10 cellular contexts compared by ENCODE assay signal in genomic region chr4:128573781-128574508, GRCh38.
DNase-seq lines count a peak whose midpoint lies in the region; ATAC-seq, FAIRE-seq and TF ChIP-seq lines count a peak whose summit lies in the region.
"Had no signal": no experiment of that assay in that cellular context is flagged by ENCODE, and none has a peak within 500 bp of the region (broad histone marks: within the 10 kb centered on the region; RNA-seq: fewer than 3 reads in every experiment).

No MANE protein-coding gene starts in this region.

- in situ Hi-C loops in astrocyte of the cerebellum (cut with HindIII; ENCODE audit: low sequenced_read_pairs): no loop called here

- H3K27me3 ChIP-seq in GM23338 (ENCODE audit: insufficient read depth) (no peaks in the 10 kb centered on the region), subcutaneous abdominal adipose tissue (ENCODE audit: control insufficient read depth in 5 of 5, insufficient read depth in 4 of 5, low read length in 5 of 5) (no peaks in the 10 kb centered on the region)
- H3K27me3 ChIP-seq: neutrophil had no signal

- H3K4me3 Mint-ChIP-seq in GM23338: no peak overlapping the region
- no peak overlapping the region for H3K4me3 Mint-ChIP-seq in activated T-cell treated with anti-CD3 and anti-CD28 coated beads, Interleukin-2, amount 50 U/mL, for 24 hours
- H3K4me3 Mint-ChIP-seq: activated CD4-positive, alpha-beta T cell treated with anti-CD3 and anti-CD28 coated beads, Interleukin-2, amount 10 ng/mL, durations not matched to agents 24 days and 14 days; activated naive CD8-positive, alpha-beta T cell treated with anti-CD3 and anti-CD28 coated beads, Interleukin-2, amount 10 ng/mL, durations not matched to agents 7 days and 5 days had no signal

- H3F3A ChIP-seq in GM23338 (replicated peaks; ENCODE audit: low read depth): no peaks in the 10 kb centered on the region

- H3K4me1 Mint-ChIP-seq in GM23338: peaks cover 41% of the 10 kb centered on the region
- H3K4me1 Mint-ChIP-seq in activated T-cell treated with anti-CD3 and anti-CD28 coated beads, Interleukin-2, amount 50 U/mL, for 24 hours (ENCODE audit: low read depth): no peaks in the 10 kb centered on the region
- H3K4me1 Mint-ChIP-seq: activated CD4-positive, alpha-beta T cell treated with anti-CD3 and anti-CD28 coated beads, Interleukin-2, amount 10 ng/mL, durations not matched to agents 24 days and 14 days; activated naive CD8-positive, alpha-beta T cell treated with anti-CD3 and anti-CD28 coated beads, Interleukin-2, amount 10 ng/mL, durations not matched to agents 7 days and 5 days had no signal

- no peak overlapping the region for H2AFZ ChIP-seq in GM23338

- no peaks in the 10 kb centered on the region for H3K36me3 ChIP-seq in GM23338 (ENCODE audit: insufficient read depth)
- H3K36me3 ChIP-seq in subcutaneous abdominal adipose tissue (ENCODE audit: control insufficient read depth in 5 of 5, insufficient read depth in 5 of 5, low read length in 5 of 5): no peaks in the 10 kb centered on the region
- H3K36me3 ChIP-seq: neutrophil had no signal

- H3K4me2 ChIP-seq in GM23338: no peak overlapping the region

- no peaks in the 10 kb centered on the region for H3K9me3 ChIP-seq in subcutaneous abdominal adipose tissue (ENCODE audit: control insufficient read depth in 5 of 5, low read length in 5 of 5)
- H3K9me3 ChIP-seq: neutrophil had no signal

- H3K9ac ChIP-seq in subcutaneous abdominal adipose tissue (ENCODE audit: low read length in 5 of 5): no peak overlapping the region

- peak; percentile 96 for FAIRE-seq in islet of Langerhans (lab: Jason Lieb, UNC)

- H3K36me3 Mint-ChIP-seq in GM23338 (ENCODE audit: low read depth): peaks cover 17% of the 10 kb centered on the region
- no peaks in the 10 kb centered on the region for H3K36me3 Mint-ChIP-seq in activated T-cell treated with anti-CD3 and anti-CD28 coated beads, Interleukin-2, amount 50 U/mL, for 24 hours (ENCODE audit: low read depth)
- H3K36me3 Mint-ChIP-seq: activated naive CD8-positive, alpha-beta T cell treated with anti-CD3 and anti-CD28 coated beads, Interleukin-2, amount 10 ng/mL, durations not matched to agents 7 days and 5 days had no signal

- H3K9me2 ChIP-seq in GM23338 (ENCODE audit: insufficient read depth): no peaks in the 10 kb centered on the region

- H3K79me2 ChIP-seq in GM23338 (replicated peaks; ENCODE audit: insufficient read depth): no peaks in the 10 kb centered on the region

- TF ChIP-seq CTCF in GM23338 (conservative IDR thresholded peaks at IDR 0.05; ENCODE audit: low read depth in 2 of 2) (no peak), astrocyte of the cerebellum (IDR thresholded peaks at IDR 0.05; ENCODE audit: low read depth, low read length, missing control alignments) (no peak)

- H3K27ac Mint-ChIP-seq in GM23338: 0 out of 2 replicates have a peak overlapping the region, but pooled peaks have one; percentile 50
- no peak overlapping the region for H3K27ac Mint-ChIP-seq in activated T-cell treated with anti-CD3 and anti-CD28 coated beads, Interleukin-2, amount 50 U/mL, for 24 hours
- H3K27ac Mint-ChIP-seq: activated CD4-positive, alpha-beta T cell treated with anti-CD3 and anti-CD28 coated beads, Interleukin-2, amount 10 ng/mL, durations not matched to agents 24 days and 14 days; activated naive CD8-positive, alpha-beta T cell treated with anti-CD3 and anti-CD28 coated beads, Interleukin-2, amount 10 ng/mL, durations not matched to agents 7 days and 5 days had no signal

- no peak overlapping the region for H3K27ac ChIP-seq in GM23338 (ENCODE audit: low read depth)
- peak overlapping the region; percentile 49 for H3K27ac ChIP-seq in subcutaneous abdominal adipose tissue (ENCODE audit: low read depth, low read length)
- H3K27ac ChIP-seq: neutrophil had no signal

- H3K4me3 ChIP-seq in GM23338 (no peak overlapping the region), astrocyte of the cerebellum (ENCODE audit: low read depth, low read length) (no peak overlapping the region), subcutaneous abdominal adipose tissue (ENCODE audit: low read depth in 1 of 5, low read length in 5 of 5) (no peak overlapping the region)

- ATAC-seq in GM23338: no peak

- peak; percentile 35 for DNase-seq in GM23338 (ENCODE audit: low spot score)
- peak; percentile 41 for DNase-seq in astrocyte of the cerebellum (ENCODE audit: low read depth)
- no peak for DNase-seq in NOMO-1 (lab: John Stamatoyannopoulos, UW; ENCODE audit: unreplicated experiment in 2 of 2)
- no peak for DNase-seq in NCI-H2227 (lab: John Stamatoyannopoulos, UW; ENCODE audit: unreplicated experiment)
- DNase-seq in activated T-cell treated with anti-CD3 and anti-CD28 coated beads, Interleukin-2, amount 50 U/mL, for 24 hours: no peak

- peaks cover 11% of the 10 kb centered on the region for H3K9me3 Mint-ChIP-seq in GM23338
- no peaks in the 10 kb centered on the region for H3K9me3 Mint-ChIP-seq in activated T-cell treated with anti-CD3 and anti-CD28 coated beads, Interleukin-2, amount 50 U/mL, for 24 hours
- H3K9me3 Mint-ChIP-seq: activated CD4-positive, alpha-beta T cell treated with anti-CD3 and anti-CD28 coated beads, Interleukin-2, amount 10 ng/mL, durations not matched to agents 24 days and 14 days; activated naive CD8-positive, alpha-beta T cell treated with anti-CD3 and anti-CD28 coated beads, Interleukin-2, amount 10 ng/mL, durations not matched to agents 7 days and 5 days had no signal

- H3K27me3 Mint-ChIP-seq in GM23338 (ENCODE audit: insufficient read depth, low read depth, poor library complexity): peaks cover 5% of the 10 kb centered on the region
- peaks cover 3% of the 10 kb centered on the region for H3K27me3 Mint-ChIP-seq in activated T-cell treated with anti-CD3 and anti-CD28 coated beads, Interleukin-2, amount 50 U/mL, for 24 hours

- H4K20me1 ChIP-seq in GM23338 (replicated peaks; ENCODE audit: insufficient read depth): no peaks in the 10 kb centered on the region

- H3K4me1 ChIP-seq in GM23338 (ENCODE audit: insufficient read depth) (peaks cover 8% of the 10 kb centered on the region), subcutaneous abdominal adipose tissue (ENCODE audit: control insufficient read depth in 5 of 5, insufficient read depth in 5 of 5, low read length in 5 of 5) (peaks cover 0 to 27% (median 22%) of the 10 kb centered on the region in 5 donors)

TF ChIP-seq in GM23338, 12 proteins besides CTCF, POLR2A, EP300 and RAD21 (continues in another document):
- no peak for TF ChIP-seq STAT1 (IDR thresholded peaks at IDR 0.05; ENCODE audit: unreplicated experiment)
- no peak for TF ChIP-seq REST (IDR thresholded peaks at IDR 0.05; ENCODE audit: unreplicated experiment)
- TF ChIP-seq JUNB (IDR thresholded peaks at IDR 0.05; ENCODE audit: unreplicated experiment): no peak
- no peak for TF ChIP-seq ZNF331 (CRISPR knock-in tag; IDR thresholded peaks at IDR 0.05; ENCODE audit: low read depth)
- no peak for TF ChIP-seq EZH2phosphoT487 (IDR thresholded peaks at IDR 0.05; ENCODE audit: unreplicated experiment)
- no peak for TF ChIP-seq POLR2AphosphoS5 (IDR thresholded peaks at IDR 0.05; ENCODE audit: low read depth)

Comparison
In these comparisons a context has a peak if more than half of its experiments do, and no peak if none do; other contexts are left out.
1. DNase-seq: peak in GM23338 (single experiment) and astrocyte of the cerebellum (single experiment); none in NOMO-1 (0 of 2), NCI-H2227 (single experiment) and activated T-cell treated with anti-CD3 and anti-CD28 coated beads, Interleukin-2, amount 50 U/mL, for 24 hours (single experiment).